In genomic region chr3:136960838-136961836, GRCh38 we compare ENCODE assay signal across 1 cellular context.
TF ChIP-seq lines count a peak whose summit lies in the region.

No MANE protein-coding gene starts in this region.

TF ChIP-seq in SK-N-SH, 30 proteins besides CTCF, POLR2A, EP300 and RAD21 (continued from another document):
- TF ChIP-seq MAX (IDR thresholded peaks at IDR 0.05; ENCODE audit: low read depth) (no peak), EZH2phosphoT487 (IDR thresholded peaks at IDR 0.05; ENCODE audit: borderline replicate concordance, low read depth) (no peak), ZBTB33 (IDR thresholded peaks at IDR 0.05; ENCODE audit: borderline replicate concordance, low read depth) (no peak), FOXJ3 (CRISPR knock-in tag; IDR thresholded peaks at IDR 0.05) (no peak), SMC3 (IDR thresholded peaks at IDR 0.05; ENCODE audit: low read depth, low read length) (no peak), YY1 (IDR thresholded peaks at IDR 0.05; ENCODE audit: low read depth) (no peak), SIN3A (IDR thresholded peaks at IDR 0.05; ENCODE audit: borderline replicate concordance, low read depth, low read length) (no peak), GATA2 (CRISPR knock-in tag; IDR thresholded peaks at IDR 0.05) (no peak), FOSL2 (IDR thresholded peaks at IDR 0.05; ENCODE audit: borderline replicate concordance, low read depth) (no peak), PBX3 (IDR thresholded peaks at IDR 0.05) (no peak), NFIC (IDR thresholded peaks at IDR 0.05; ENCODE audit: borderline replicate concordance) (no peak)
